1 cellular context compared by ENCODE assay signal in the genomic region with DNA sequence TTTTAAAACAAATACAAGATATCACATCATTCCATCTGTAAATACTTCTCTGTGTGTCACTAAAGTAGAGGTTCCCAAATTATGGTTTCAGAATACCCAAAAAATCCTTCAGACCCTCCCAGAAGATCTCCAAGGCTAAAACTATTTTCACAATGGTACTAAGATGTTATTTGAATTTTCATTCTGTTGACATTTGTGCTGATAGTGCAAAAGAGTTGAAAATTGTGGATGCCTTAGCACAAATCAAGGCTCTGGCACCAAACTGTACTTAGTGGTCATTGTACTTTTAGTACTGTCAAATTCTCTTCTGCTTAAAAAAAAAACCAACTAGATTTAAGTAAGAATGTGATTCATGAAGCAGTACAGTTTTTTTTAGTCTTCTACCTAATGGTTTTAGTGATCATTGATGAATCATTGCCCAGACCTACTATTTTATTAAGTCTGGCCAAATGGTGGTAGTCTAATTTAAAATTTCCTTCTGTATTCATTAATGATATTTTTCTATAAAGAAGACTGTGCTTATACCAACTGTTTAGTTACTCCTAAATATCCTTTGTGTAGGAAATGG.
TF ChIP-seq lines count a peak whose summit lies in the region.

No MANE protein-coding gene starts in this region.

TF ChIP-seq in HepG2, 621 proteins besides CTCF, POLR2A, EP300 and RAD21:
- no peak for TF ChIP-seq TAF15 (IDR thresholded peaks at IDR 0.05; ENCODE audit: low read depth, low read length, poor library complexity, severe bottlenecking)
- no peak for TF ChIP-seq ZNF251 (CRISPR knock-in tag; IDR thresholded peaks at IDR 0.05)
- TF ChIP-seq, protein P1, sequence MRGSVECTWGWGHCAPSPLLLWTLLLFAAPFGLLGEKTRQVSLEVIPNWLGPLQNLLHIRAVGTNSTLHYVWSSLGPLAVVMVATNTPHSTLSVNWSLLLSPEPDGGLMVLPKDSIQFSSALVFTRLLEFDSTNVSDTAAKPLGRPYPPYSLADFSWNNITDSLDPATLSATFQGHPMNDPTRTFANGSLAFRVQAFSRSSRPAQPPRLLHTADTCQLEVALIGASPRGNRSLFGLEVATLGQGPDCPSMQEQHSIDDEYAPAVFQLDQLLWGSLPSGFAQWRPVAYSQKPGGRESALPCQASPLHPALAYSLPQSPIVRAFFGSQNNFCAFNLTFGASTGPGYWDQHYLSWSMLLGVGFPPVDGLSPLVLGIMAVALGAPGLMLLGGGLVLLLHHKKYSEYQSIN (CRISPR knock-in tag; IDR thresholded peaks at IDR 0.05; ENCODE audit: borderline replicate concordance): no peak
- peak; percentile 57 to 79; a peak in 3 of 4 replicates for TF ChIP-seq MAFK (conservative IDR thresholded peaks at IDR 0.05 in 1 of 2, IDR thresholded peaks at IDR 0.05 in 1 of 2; ENCODE audit: low read length in 2 of 2)
- TF ChIP-seq MAFF (IDR thresholded peaks at IDR 0.05; ENCODE audit: low read depth, low read length): peak; percentile 64
- TF ChIP-seq ZNF839 (CRISPR knock-in tag; IDR thresholded peaks at IDR 0.05; ENCODE audit: borderline replicate concordance): no peak
- TF ChIP-seq, protein P2, sequence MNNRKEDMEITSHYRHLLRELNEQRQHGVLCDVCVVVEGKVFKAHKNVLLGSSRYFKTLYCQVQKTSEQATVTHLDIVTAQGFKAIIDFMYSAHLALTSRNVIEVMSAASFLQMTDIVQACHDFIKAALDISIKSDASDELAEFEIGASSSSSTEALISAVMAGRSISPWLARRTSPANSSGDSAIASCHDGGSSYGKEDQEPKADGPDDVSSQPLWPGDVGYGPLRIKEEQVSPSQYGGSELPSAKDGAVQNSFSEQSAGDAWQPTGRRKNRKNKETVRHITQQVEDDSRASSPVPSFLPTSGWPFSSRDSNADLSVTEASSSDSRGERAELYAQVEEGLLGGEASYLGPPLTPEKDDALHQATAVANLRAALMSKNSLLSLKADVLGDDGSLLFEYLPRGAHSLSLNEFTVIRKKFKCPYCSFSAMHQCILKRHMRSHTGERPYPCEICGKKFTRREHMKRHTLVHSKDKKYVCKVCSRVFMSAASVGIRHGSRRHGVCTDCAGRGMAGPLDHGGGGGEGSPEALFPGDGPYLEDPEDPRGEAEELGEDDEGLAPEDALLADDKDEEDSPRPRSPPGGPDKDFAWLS (CRISPR knock-in tag; IDR thresholded peaks at IDR 0.05; ENCODE audit: borderline replicate concordance): no peak
- no peak for TF ChIP-seq SMYD3 (CRISPR knock-in tag; IDR thresholded peaks at IDR 0.05)
- TF ChIP-seq SNRNP70 (IDR thresholded peaks at IDR 0.05; ENCODE audit: low read depth, low read length): no peak
- TF ChIP-seq ZKSCAN8 (CRISPR knock-in tag; IDR thresholded peaks at IDR 0.05; ENCODE audit: borderline replicate concordance): no peak
- no peak for TF ChIP-seq ZNF235 (CRISPR knock-in tag; IDR thresholded peaks at IDR 0.05; ENCODE audit: borderline replicate concordance)
- TF ChIP-seq, protein P3, sequence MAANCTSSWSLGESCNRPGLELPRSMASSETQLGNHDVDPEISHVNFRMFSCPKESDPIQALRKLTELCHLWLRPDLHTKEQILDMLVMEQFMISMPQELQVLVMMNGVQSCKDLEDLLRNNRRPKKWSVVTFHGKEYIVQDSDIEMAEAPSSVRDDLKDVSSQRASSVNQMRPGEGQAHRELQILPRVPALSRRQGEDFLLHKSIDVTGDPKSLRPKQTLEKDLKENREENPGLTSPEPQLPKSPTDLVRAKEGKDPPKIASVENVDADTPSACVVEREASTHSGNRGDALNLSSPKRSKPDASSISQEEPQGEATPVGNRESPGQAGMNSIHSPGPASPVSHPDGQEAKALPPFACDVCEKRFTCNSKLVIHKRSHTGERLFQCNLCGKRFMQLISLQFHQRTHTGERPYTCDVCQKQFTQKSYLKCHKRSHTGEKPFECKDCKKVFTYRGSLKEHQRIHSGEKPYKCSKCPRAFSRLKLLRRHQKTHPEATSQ (CRISPR knock-in tag; IDR thresholded peaks at IDR 0.05; ENCODE audit: borderline replicate concordance): no peak
- TF ChIP-seq PRPF4 (IDR thresholded peaks at IDR 0.05; ENCODE audit: low read depth, low read length, poor library complexity, severe bottlenecking): no peak
